8 cellular contexts compared by ENCODE assay signal in the genomic region with DNA sequence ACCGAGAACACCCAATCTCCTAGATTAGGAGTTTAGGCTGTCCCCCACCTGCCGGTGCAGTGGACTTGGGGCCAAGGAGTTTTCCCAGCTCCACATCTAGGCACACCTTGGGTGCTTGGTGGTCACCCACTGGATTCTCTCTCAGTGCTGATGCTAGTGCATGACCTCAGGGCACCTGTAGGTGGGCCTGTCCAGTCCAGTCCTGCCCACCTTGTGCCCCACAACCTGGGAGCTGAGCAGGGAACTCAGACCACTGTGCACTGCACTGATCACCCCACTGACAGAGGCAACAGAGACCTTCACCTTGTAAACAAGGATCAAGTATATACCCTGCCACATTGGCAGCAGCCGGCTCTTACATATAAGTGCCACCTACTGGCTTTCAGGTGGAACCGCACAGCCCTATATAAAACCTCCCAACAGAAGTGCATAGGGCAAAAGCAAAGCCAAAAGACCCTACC. TPM values are rescaled to one million over a fixed set of nuclear protein-coding genes. Genes with fewer than 3 reads are reported as not detected.
DNase-seq lines count a peak whose midpoint lies in the region; ATAC-seq and TF ChIP-seq lines count a peak whose summit lies in the region.

No MANE protein-coding gene starts in this region.

- peak overlapping the region; percentile 70 for H2AFZ ChIP-seq in OCI-LY3 (ENCODE audit: low read depth, low read length)

- intact Hi-C loops in stomach (cut with DNase I; ENCODE audit: low total_unique reads) (no loop called here), left ventricle myocardium superior (cut with micrococcal nuclease) (no loop called here)

- H3K27me3 ChIP-seq in OCI-LY3 (ENCODE audit: low read depth, low read length) (no peaks in the 10 kb centered on the region), stomach (no peaks in the 10 kb centered on the region)

- H3K9me3 ChIP-seq in OCI-LY3 (ENCODE audit: insufficient read depth, low read length) (no peaks in the 10 kb centered on the region), stomach (no peaks in the 10 kb centered on the region)

- H3K4me2 ChIP-seq in OCI-LY3 (ENCODE audit: low read length) = 0 out of 2 replicates have a peak overlapping the region, but pooled peaks have one; percentile 8

- no peaks in the 10 kb centered on the region for H4K20me1 ChIP-seq in OCI-LY3 (ENCODE audit: insufficient read depth, low read length)

- H3K9ac ChIP-seq in OCI-LY3 (ENCODE audit: low read length) = no peak overlapping the region

- no peak for TF ChIP-seq POLR2A in stomach (IDR thresholded peaks at IDR 0.05)

- TF ChIP-seq EP300 in stomach (IDR thresholded peaks at IDR 0.05) = no peak

- H3K79me2 ChIP-seq in OCI-LY3 (ENCODE audit: low read length) = no peaks in the 10 kb centered on the region

- DNase-seq in GM13977 (ENCODE audit: low spot score) (peak; percentile 7), kidney glomerular epithelial cell (lab: John Stamatoyannopoulos, UW) (peak; percentile 12), stomach (no peak), left ventricle myocardium superior (no peak), coronary artery (ENCODE audit: low spot score) (no peak)

- H3K27ac ChIP-seq in OCI-LY3 (ENCODE audit: low read length) (no peak overlapping the region), stomach (no peak overlapping the region), coronary artery (no peak overlapping the region)

- ATAC-seq in HG02852 (IDR thresholded peaks at IDR 0.05; ENCODE audit: unreplicated experiment) (peak; percentile 72), left ventricle myocardium superior (no peak), GM19455 (IDR thresholded peaks at IDR 0.05; ENCODE audit: unreplicated experiment) (no peak)

- H3K36me3 ChIP-seq in OCI-LY3 (replicated peaks; ENCODE audit: low read depth, low read length) = no peaks in the 10 kb centered on the region
- H3K36me3 ChIP-seq in stomach = no peaks in the 10 kb centered on the region

- H3K4me3 ChIP-seq in OCI-LY3 (ENCODE audit: low read length) (no peak overlapping the region), stomach (no peak overlapping the region), coronary artery (no peak overlapping the region)

- TF ChIP-seq CTCF in GM13977 (IDR thresholded peaks at IDR 0.05; ENCODE audit: extremely low read depth, insufficient read depth, missing control alignments) = peak; percentile 58
- TF ChIP-seq CTCF in OCI-LY3 (IDR thresholded peaks at IDR 0.05; ENCODE audit: low read depth, low read length) = peak; percentile 94
- no peak for TF ChIP-seq CTCF in stomach (IDR thresholded peaks at IDR 0.05)
- no peak for TF ChIP-seq CTCF in coronary artery (IDR thresholded peaks at IDR 0.05)

- H3K4me1 ChIP-seq in OCI-LY3 (ENCODE audit: low read length) = peaks cover 3% of the 10 kb centered on the region
- H3K4me1 ChIP-seq in stomach = no peaks in the 10 kb centered on the region

- 63 to 80% (median 73%) methylated on average over 4 of the region's 4 CpGs for WGBS in stomach, 5 donors

- in situ Hi-C loops in GM13977 (cut with MboI; ENCODE audit: low pct_unique_long_range_greater_than_20kb, low sequenced_read_pairs, unreplicated experiment) = no loop called here

RNA-seq across cellular contexts. Expression of a gene that starts 12.7 kb away (rescaled TPM):
- total RNA-seq in stomach = 10 to 100 TPM in 4 of 5 donors, 1 to 10 TPM in 1; 2.9 to 52.5 (median 15.5) TPM
- polyA plus RNA-seq in stomach = 1 to 10 TPM in 1 of 3 donors, under 1 TPM in 2; 0.92 to 2.6 (median 0.93) TPM
- total RNA-seq in left ventricle myocardium superior = 12.1 TPM

Comparison
In these comparisons a context has a peak if more than half of its experiments do, and no peak if none do; other contexts are left out.
1. DNase-seq: peak in GM13977 (single experiment) and kidney glomerular epithelial cell (single experiment); none in stomach (single experiment), left ventricle myocardium superior (single experiment) and coronary artery (single experiment).
2. CTCF ChIP-seq: peak in GM13977 (single experiment) and OCI-LY3 (single experiment); none in stomach (0 of 7) and coronary artery (single experiment).